Comparison of ENCODE assay signal across 9 cellular contexts in genomic region chr2:213285404-213285803, GRCh38. TPM values are rescaled to one million over a fixed set of nuclear protein-coding genes. Genes with fewer than 3 reads are reported as not detected.
DNase-seq lines count a peak whose midpoint lies in the region; ATAC-seq and TF ChIP-seq lines count a peak whose summit lies in the region.
"Had no signal": no experiment of that assay in that cellular context is flagged by ENCODE, and none has a peak within 500 bp of the region (broad histone marks: within the 10 kb centered on the region; RNA-seq: fewer than 3 reads in every experiment).

No MANE protein-coding gene starts in this region.

- WGBS in endodermal cell (ENCODE audit: insufficient coverage in 1 of 2, insufficient read length in 1 of 2), 2 experiments = 93 to 96% methylated on average over 3 to 5 of the region's 5 CpGs

- H3K9me3 Mint-ChIP-seq in endodermal cell (no peaks in the 10 kb centered on the region), osteocyte (ENCODE audit: unreplicated experiment) (no peaks in the 10 kb centered on the region)

- ATAC-seq in HG03108 (IDR thresholded peaks at IDR 0.05; ENCODE audit: unreplicated experiment) (no peak), HG02588 (IDR thresholded peaks at IDR 0.05; ENCODE audit: unreplicated experiment) (no peak), lower lobe of right lung (no peak)

- H3K4me2 ChIP-seq in DOHH2 (ENCODE audit: low read length) (peak overlapping the region; percentile 69), OCI-LY3 (ENCODE audit: low read length) (peak overlapping the region; percentile 79; the same call in 1 of the 2 replicates)

- no peaks in the 10 kb centered on the region for H3K9me3 ChIP-seq in DOHH2 (ENCODE audit: control insufficient read depth, insufficient read depth, low read length)
- H3K9me3 ChIP-seq in OCI-LY3 (ENCODE audit: insufficient read depth, low read length) = no peaks in the 10 kb centered on the region
- no peaks in the 10 kb centered on the region for H3K9me3 ChIP-seq in endodermal cell (ENCODE audit: control insufficient read depth, low read length)
- no peaks in the 10 kb centered on the region for H3K9me3 ChIP-seq in lower lobe of right lung

- H3K4me1 Mint-ChIP-seq in endodermal cell (peaks cover 31% of the 10 kb centered on the region), osteocyte (ENCODE audit: unreplicated experiment) (peaks cover 34% of the 10 kb centered on the region)

- H3K4me3 ChIP-seq in DOHH2 (ENCODE audit: low read length) (0 out of 2 replicates have a peak overlapping the region, but pooled peaks have one; percentile 76), OCI-LY3 (ENCODE audit: low read length) (peak overlapping the region; percentile 95), endodermal cell (ENCODE audit: low read length) (peak overlapping the region; percentile 97), lower lobe of right lung (no peak overlapping the region)

- DNase-seq in endodermal cell = no peak
- no peak for DNase-seq in osteocyte (ENCODE audit: extremely low spot score, unreplicated experiment)
- DNase-seq in stimulated activated CD8-positive, alpha-beta memory T cell treated with anti-CD3 and anti-CD28 coated beads, Interleukin-4, amount 100 ng/mL, for 48 hours = no peak
- DNase-seq in lower lobe of right lung = no peak
- DNase-seq: SHP77 treated with DMSO at 0.1 percent for 48 hours had no signal

- H2AFZ ChIP-seq in OCI-LY3 (ENCODE audit: low read depth, low read length) = no peak overlapping the region

- TF ChIP-seq CTCF in DOHH2 (IDR thresholded peaks at IDR 0.05; ENCODE audit: low read depth, low read length, poor library complexity, severe bottlenecking) = no peak
- TF ChIP-seq CTCF in OCI-LY3 (IDR thresholded peaks at IDR 0.05; ENCODE audit: low read depth, low read length) = no peak
- TF ChIP-seq CTCF in endodermal cell (conservative IDR thresholded peaks at IDR 0.05) = no peak
- TF ChIP-seq CTCF in osteocyte (IDR thresholded peaks at IDR 0.05) = no peak
- no peak for TF ChIP-seq CTCF in lower lobe of right lung (IDR thresholded peaks at IDR 0.05)

- H3K9me2 ChIP-seq in DOHH2 (replicated peaks; ENCODE audit: control insufficient read depth, low read length) = no peaks in the 10 kb centered on the region

- intact Hi-C loops in lower lobe of right lung (cut with DNase I) = no loop called here

- H3K79me2 ChIP-seq in DOHH2 (ENCODE audit: control insufficient read depth, low read length) (peaks cover 3% of the 10 kb centered on the region; the same call in 1 of the 2 replicates), OCI-LY3 (ENCODE audit: low read length) (no peaks in the 10 kb centered on the region)

- no peaks in the 10 kb centered on the region for H3F3A ChIP-seq in DOHH2 (ENCODE audit: control insufficient read depth, insufficient read depth)

- H3K27ac Mint-ChIP-seq in endodermal cell = no peak overlapping the region
- H3K27ac Mint-ChIP-seq in osteocyte (ENCODE audit: unreplicated experiment) = no peak overlapping the region

- H3K27me3 ChIP-seq in DOHH2 (ENCODE audit: control insufficient read depth, low read length) (no peaks in the 10 kb centered on the region), OCI-LY3 (ENCODE audit: low read depth, low read length) (no peaks in the 10 kb centered on the region), endodermal cell (ENCODE audit: control insufficient read depth, insufficient read depth, low read length, poor library complexity, severe bottlenecking) (no peaks in the 10 kb centered on the region), lower lobe of right lung (ENCODE audit: low read depth) (no peaks in the 10 kb centered on the region)

- H3K27ac ChIP-seq in DOHH2 (ENCODE audit: low read depth, low read length) (no peak overlapping the region), OCI-LY3 (ENCODE audit: low read length) (no peak overlapping the region), endodermal cell (ENCODE audit: low read depth, low read length) (no peak overlapping the region), lower lobe of right lung (no peak overlapping the region)

- H3K36me3 ChIP-seq in DOHH2 (ENCODE audit: control insufficient read depth, low read length) = no peaks in the 10 kb centered on the region
- H3K36me3 ChIP-seq in OCI-LY3 (replicated peaks; ENCODE audit: low read depth, low read length) = peaks cover 5% of the 10 kb centered on the region
- H3K36me3 ChIP-seq in endodermal cell (ENCODE audit: control insufficient read depth, insufficient read depth, low read length) = no peaks in the 10 kb centered on the region
- no peaks in the 10 kb centered on the region for H3K36me3 ChIP-seq in lower lobe of right lung

- H3K4me3 Mint-ChIP-seq in endodermal cell (peak overlapping the region; percentile 88), osteocyte (ENCODE audit: unreplicated experiment) (peak overlapping the region; percentile 96)

- H3K4me1 ChIP-seq in DOHH2 (ENCODE audit: control insufficient read depth, low read length) (peaks cover 19% of the 10 kb centered on the region), OCI-LY3 (ENCODE audit: low read length) (peaks cover 11% of the 10 kb centered on the region), endodermal cell (ENCODE audit: control insufficient read depth, insufficient read depth, low read length) (no peaks in the 10 kb centered on the region), lower lobe of right lung (peaks cover 7% of the 10 kb centered on the region)

- no peaks in the 10 kb centered on the region for H3K27me3 Mint-ChIP-seq in endodermal cell (ENCODE audit: insufficient read depth)
- no peaks in the 10 kb centered on the region for H3K27me3 Mint-ChIP-seq in osteocyte (ENCODE audit: unreplicated experiment)

- no peak overlapping the region for H3K9ac ChIP-seq in OCI-LY3 (ENCODE audit: low read length)
- peak overlapping the region; percentile 80 for H3K9ac ChIP-seq in endodermal cell (ENCODE audit: extremely low read depth, low read length, poor library complexity, severe bottlenecking)

- H4K20me1 ChIP-seq in DOHH2 (ENCODE audit: control insufficient read depth, insufficient read depth, low read depth, low read length) (no peaks in the 10 kb centered on the region), OCI-LY3 (ENCODE audit: insufficient read depth, low read length) (no peaks in the 10 kb centered on the region)

- H3K36me3 Mint-ChIP-seq in endodermal cell (ENCODE audit: low read depth) = peaks cover 3% of the 10 kb centered on the region
- no peaks in the 10 kb centered on the region for H3K36me3 Mint-ChIP-seq in osteocyte (ENCODE audit: unreplicated experiment)

RNA-seq across cellular contexts. Expression of gene SPAG16, which starts 1.1 kb away (rescaled TPM):
- 10 to 100 TPM; 27.8 to 38.2 TPM for total RNA-seq in endodermal cell
- 38.1 TPM for polyA plus RNA-seq in endodermal cell (2013, experiment 1 of 2)
- 33.2 TPM for polyA plus RNA-seq in endodermal cell (2013, experiment 2 of 2)
- 17.7 and 20.7 TPM in 2 replicates for total RNA-seq in osteocyte
- 16.7 TPM for total RNA-seq in lower lobe of right lung
